Comparison of ENCODE assay signal across 10 cellular contexts in the genomic region with DNA sequence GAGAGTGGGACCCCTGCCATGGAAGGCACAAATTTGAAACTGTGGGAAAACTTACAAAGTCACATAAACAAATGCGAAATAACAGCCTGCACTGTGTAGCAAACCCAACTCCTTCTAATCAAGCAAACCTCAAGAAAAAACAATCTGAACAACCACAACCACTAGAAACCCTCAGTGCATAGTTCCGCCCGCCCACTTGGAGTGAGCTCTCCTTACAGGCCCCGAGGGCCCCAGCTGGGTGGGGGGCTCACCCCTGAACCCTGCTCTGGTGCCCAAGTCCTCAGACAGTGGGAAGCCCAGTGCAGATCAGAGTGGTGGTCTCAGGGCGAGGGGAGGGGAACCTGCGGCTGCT. TPM values are rescaled to one million over a fixed set of nuclear protein-coding genes. Genes with fewer than 3 reads are reported as not detected.
A peak's percentile ranks its signal among the peaks of the same experiment; 100 is the strongest.
DNase-seq lines count a peak whose midpoint lies in the region; ATAC-seq lines count a peak whose summit lies in the region.
"Had no signal": no experiment of that assay in that cellular context is flagged by ENCODE, and none has a peak within 500 bp of the region (broad histone marks: within the 10 kb centered on the region; RNA-seq: fewer than 3 reads in every experiment).

No MANE protein-coding gene starts in this region.

- H3K4me1 ChIP-seq in ACC112 (ENCODE audit: control insufficient read depth, insufficient read depth, low read length, unreplicated experiment): peaks cover 41% of the 10 kb centered on the region
- H3K4me1 ChIP-seq in naive thymus-derived CD4-positive, alpha-beta T cell (ENCODE audit: control insufficient read depth in 2 of 2, insufficient read depth in 2 of 2, low read length in 2 of 2): peaks cover 0 to 8% of the 10 kb centered on the region in 2 donors

- no peaks in the 10 kb centered on the region for H3K36me3 ChIP-seq in ACC112 (ENCODE audit: insufficient read depth, low read length)
- no peaks in the 10 kb centered on the region for H3K36me3 ChIP-seq in naive thymus-derived CD4-positive, alpha-beta T cell (ENCODE audit: control insufficient read depth in 2 of 3, insufficient read depth in 3 of 3, low read length in 3 of 3)

- H3K36me3 Mint-ChIP-seq in IgD-negative memory B cell: peaks cover 2% of the 10 kb centered on the region
- H3K36me3 Mint-ChIP-seq in naive thymus-derived CD4-positive, alpha-beta T cell: no peaks in the 10 kb centered on the region

- no peak overlapping the region for H2AFZ ChIP-seq in ACC112 (ENCODE audit: low read length, unreplicated experiment)

- CTCF ChIA-PET in naive thymus-derived CD4-positive, alpha-beta T cell (lab: Charles Lee): no interaction called here

- no peaks in the 10 kb centered on the region for H3K27me3 ChIP-seq in ACC112 (ENCODE audit: insufficient read depth, low read length)
- H3K27me3 ChIP-seq in naive thymus-derived CD4-positive, alpha-beta T cell (ENCODE audit: control insufficient read depth in 2 of 2, insufficient read depth in 2 of 2, low read length in 2 of 2): peaks cover 0 to 4% of the 10 kb centered on the region in 2 donors

- H3K4me3 Mint-ChIP-seq in IgD-negative memory B cell: peak overlapping the region in 3 of 4 donors; percentile 47 to 64 (median 55)
- peak overlapping the region in 8 of 10 donors; percentile 21 to 75 (median 50) for H3K4me3 Mint-ChIP-seq in naive thymus-derived CD4-positive, alpha-beta T cell
- H3K4me3 Mint-ChIP-seq: T-helper 1 cell treated with Interleukin-12 subunit alpha and Interleukin-12 subunit beta and Interleukin-4 antibody, amounts not matched to agents 30 μg/mL and 1 μg/mL, for 36 hours had no signal

- H3K4me3 ChIP-seq in ACC112 (ENCODE audit: low read depth, low read length): peak overlapping the region; percentile 90
- H3K4me3 ChIP-seq in naive thymus-derived CD4-positive, alpha-beta T cell (ENCODE audit: low read length): no peak overlapping the region

- DNase-seq in dedifferentiated amniotic fluid mesenchymal stem cell (ENCODE audit: extremely low spot score) (peak; percentile 73), COLO829 (ENCODE audit: low spot score) (no peak), kidney glomerular epithelial cell (lab: John Stamatoyannopoulos, UW) (no peak)
- DNase-seq in naive thymus-derived CD4-positive, alpha-beta T cell: peak in 2 of 9 donors; percentile 25 to 38
- DNase-seq: Karpas-422 had no signal

- peak overlapping the region; percentile 93 for H3K27ac ChIP-seq in ACC112 (ENCODE audit: low read depth, low read length)
- no peak overlapping the region for H3K27ac ChIP-seq in naive thymus-derived CD4-positive, alpha-beta T cell (ENCODE audit: low read depth, low read length)

- ATAC-seq in naive thymus-derived CD4-positive, alpha-beta T cell: peak; percentile 66
- ATAC-seq in HG03135 (IDR thresholded peaks at IDR 0.05; ENCODE audit: unreplicated experiment): no peak
- no peak for ATAC-seq in HG03196 (IDR thresholded peaks at IDR 0.05; ENCODE audit: unreplicated experiment)

- H3K27me3 Mint-ChIP-seq in IgD-negative memory B cell: peaks cover 17% of the 10 kb centered on the region
- peaks cover 0 to 21% (median 4%) of the 10 kb centered on the region in 5 donors for H3K27me3 Mint-ChIP-seq in naive thymus-derived CD4-positive, alpha-beta T cell

- H3K9me3 Mint-ChIP-seq in IgD-negative memory B cell: no peaks in the 10 kb centered on the region
- H3K9me3 Mint-ChIP-seq in naive thymus-derived CD4-positive, alpha-beta T cell: peaks cover 0 to 2% (median 0%) of the 10 kb centered on the region in 11 donors
- H3K9me3 Mint-ChIP-seq: T-helper 1 cell treated with Interleukin-12 subunit alpha and Interleukin-12 subunit beta and Interleukin-4 antibody, amounts not matched to agents 30 μg/mL and 1 μg/mL, for 36 hours had no signal

- H3K9me3 ChIP-seq in naive thymus-derived CD4-positive, alpha-beta T cell (ENCODE audit: control insufficient read depth in 2 of 3, low read length in 3 of 3): no peaks in the 10 kb centered on the region

- H3K4me1 Mint-ChIP-seq in IgD-negative memory B cell: peaks cover 3 to 6% (median 6%) of the 10 kb centered on the region in 3 donors
- H3K4me1 Mint-ChIP-seq in naive thymus-derived CD4-positive, alpha-beta T cell: peaks cover 6 to 15% (median 12%) of the 10 kb centered on the region in 7 donors

- peaks cover 24% of the 10 kb centered on the region for H3K79me2 ChIP-seq in ACC112 (ENCODE audit: control insufficient read depth, insufficient read depth, low read length, unreplicated experiment)

- POLR2A ChIA-PET in naive thymus-derived CD4-positive, alpha-beta T cell (lab: Charles Lee): interaction anchor here (0.7 to 1.6 kb wide), 3 partner anchors 9 to 16 kb away, joined by 3 to 5 read pairs (median 4); partner anchors contain the start of gene AURKAIP1

- peak overlapping the region in 2 of 3 donors; percentile 16 to 19 for H3K27ac Mint-ChIP-seq in IgD-negative memory B cell
- H3K27ac Mint-ChIP-seq in naive thymus-derived CD4-positive, alpha-beta T cell: peak overlapping the region in 8 of 9 donors; percentile 4 to 78 (median 54)

- intact Hi-C loops in naive thymus-derived CD4-positive, alpha-beta T cell (cut with micrococcal nuclease): loop anchor here in 1 of 2 donors (1.0 kb wide), 1 partner anchor 12 kb away; no protein-coding TSS in a partner anchor

RNA-seq across cellular contexts. Expression of gene MXRA8, which starts 0.9 kb away (rescaled TPM):
- polyA plus RNA-seq in IgD-negative memory B cell: not detected
- total RNA-seq in naive thymus-derived CD4-positive, alpha-beta T cell: 1 to 10 TPM in 3 of 5 experiments, under 1 TPM in 2; 0.39 to 2.2 (median 1.0) TPM
- under 1 TPM; 0.41 to 0.66 TPM for polyA plus RNA-seq in naive thymus-derived CD4-positive, alpha-beta T cell

RNA-seq across cellular contexts. Expression of gene DVL1, which starts 10.1 kb away (rescaled TPM):
- 1.0 TPM for polyA plus RNA-seq in IgD-negative memory B cell
- 10 to 100 TPM; 40.2 to 54.9 (median 45.9) TPM for total RNA-seq in naive thymus-derived CD4-positive, alpha-beta T cell
- polyA plus RNA-seq in naive thymus-derived CD4-positive, alpha-beta T cell: 1 to 10 TPM in 1 of 2 donors, under 1 TPM in 1; 0.78 to 1.1 TPM

RNA-seq across cellular contexts. Expression of gene AURKAIP1, which starts 15.7 kb away (rescaled TPM):
- polyA plus RNA-seq in IgD-negative memory B cell: 177 TPM
- total RNA-seq in naive thymus-derived CD4-positive, alpha-beta T cell: 100 to 1,000 TPM in 1 of 5 experiments, 10 to 100 TPM in 4; 53.8 to 107 (median 64.5) TPM
- 100 to 1,000 TPM; 135 to 160 TPM for polyA plus RNA-seq in naive thymus-derived CD4-positive, alpha-beta T cell

RNA-seq across cellular contexts. Expression of gene TAS1R3, which starts 28.2 kb away (rescaled TPM):
- 5.5 TPM for polyA plus RNA-seq in IgD-negative memory B cell
- total RNA-seq in naive thymus-derived CD4-positive, alpha-beta T cell: 1 to 10 TPM; 1.1 to 2.6 (median 1.8) TPM
- under 1 TPM in 1 of 2 donors, not detected in 1; 0.32 TPM for polyA plus RNA-seq in naive thymus-derived CD4-positive, alpha-beta T cell

RNA-seq across cellular contexts. Expression of gene CPTP, which starts 34.7 kb away (rescaled TPM):
- polyA plus RNA-seq in IgD-negative memory B cell: 31.7 TPM
- total RNA-seq in naive thymus-derived CD4-positive, alpha-beta T cell: 10 to 100 TPM; 11.5 to 29.3 (median 19.1) TPM
- 10 to 100 TPM; 17.7 to 26.5 TPM for polyA plus RNA-seq in naive thymus-derived CD4-positive, alpha-beta T cell
